29 cellular contexts compared by ENCODE assay signal in genomic region chr11:23536907-23537306, GRCh38.
"Had no signal": no experiment of that assay in that cellular context is flagged by ENCODE, and none has a peak within 500 bp of the region (broad histone marks: within the 10 kb centered on the region; RNA-seq: fewer than 3 reads in every experiment).

No MANE protein-coding gene starts in this region.

- H3K27me3 ChIP-seq: brain microvascular endothelial cell, esophagus muscularis mucosa, foreskin keratinocyte, gastroesophageal sphincter, heart right ventricle, hepatocyte had no signal

- H3K79me2 ChIP-seq: hepatocyte had no signal

- DNase-seq: activated B cell treated with CpG ODN at 0.5 μM for 24 hours; activated CD4-positive, alpha-beta T cell treated with anti-CD3 and anti-CD28 coated beads for 48 hours; activated CD4-positive, alpha-beta T cell treated with anti-CD3 and anti-CD28 coated beads, Interleukin-2, amount 50 U/mL, for 1 hour; activated CD4-positive, alpha-beta T cell treated with anti-CD3 and anti-CD28 coated beads, Interleukin-2, amount 50 U/mL, for 48 hours; activated CD8-positive, alpha-beta memory T cell treated with anti-CD3 and anti-CD28 coated beads for 24 hours; activated CD8-positive, alpha-beta T cell treated with anti-CD3 and anti-CD28 coated beads for 36 hours; activated effector memory CD4-positive, alpha-beta T cell treated with Interleukin-2 at 50 U/mL for 16 hours; activated gamma-delta T cell treated with Interleukin-2 at 50 U/mL for 16 hours; activated naive CD4-positive, alpha-beta T cell treated with anti-CD3 and anti-CD28 coated beads, Interleukin-2, amount 50 U/mL, for 16 hours; activated naive CD4-positive, alpha-beta T cell treated with Interleukin-2 at 50 U/mL for 16 hours; activated T-cell treated with anti-CD3 and anti-CD28 coated beads, Interleukin-2, amount 50 U/mL, for 4 hours; amniotic stem cell; anterior cingulate cortex; brain microvascular endothelial cell; dorsolateral prefrontal cortex; effector memory CD8-positive, alpha-beta T cell; erythroblast; foreskin keratinocyte; heart right ventricle; T1000; WERI-Rb-1 had no signal

- ATAC-seq: activated CD4-positive, CD25-positive, alpha-beta regulatory T cell treated with anti-CD3 and anti-CD28 coated beads, Interleukin-2, amount 50 U/mL, for 24 hours; activated CD8-positive, alpha-beta T cell treated with anti-CD3 and anti-CD28 coated beads for 36 hours; activated T-cell treated with anti-CD3 and anti-CD28 coated beads, Interleukin-2, amount 50 U/mL, for 4 hours; activated T-helper 17 cell treated with anti-CD3 and anti-CD28 coated beads, Interleukin-2, amount 50 U/mL, for 72 hours; effector memory CD8-positive, alpha-beta T cell; foreskin keratinocyte; gastroesophageal sphincter; heart right ventricle had no signal

- H3K9me3 ChIP-seq: esophagus muscularis mucosa, gastroesophageal sphincter had no signal

- H3K4me2 ChIP-seq: hepatocyte had no signal

- H2AFZ ChIP-seq: hepatocyte had no signal

- H3K36me3 ChIP-seq: brain microvascular endothelial cell, esophagus muscularis mucosa, gastroesophageal sphincter, heart right ventricle, WERI-Rb-1 had no signal

- H3K27ac ChIP-seq: brain microvascular endothelial cell, coronary artery, dorsolateral prefrontal cortex, esophagus muscularis mucosa, foreskin keratinocyte, gastroesophageal sphincter, heart right ventricle, hepatocyte, WERI-Rb-1 had no signal

- H3K4me3 ChIP-seq: coronary artery, dorsolateral prefrontal cortex, esophagus muscularis mucosa, gastroesophageal sphincter, heart right ventricle, hepatocyte had no signal

- FAIRE-seq: astrocyte, bronchial epithelial cell had no signal

- H3K4me1 ChIP-seq: foreskin keratinocyte had no signal
